1 cellular context compared by ENCODE assay signal in genomic region chr11:120211522-120212258, GRCh38.
TF ChIP-seq lines count a peak whose summit lies in the region.

No MANE protein-coding gene starts in this region.

TF ChIP-seq in HEK293, 187 proteins besides CTCF, POLR2A, EP300 and RAD21 (continued from another document):
- no peak for TF ChIP-seq ZBTB7A (tag by site-specific recombination; IDR thresholded peaks at IDR 0.05; ENCODE audit: low read depth)
- TF ChIP-seq ZNF777 (tag by site-specific recombination; IDR thresholded peaks at IDR 0.05; ENCODE audit: borderline replicate concordance) = 0 out of 2 replicates have a peak, but pooled peaks have one; percentile 53
- peak; percentile 35; the same call in 1 of the 2 replicates for TF ChIP-seq PATZ1 (tag by site-specific recombination; IDR thresholded peaks at IDR 0.05)
- TF ChIP-seq ATF2 (tag by site-specific recombination; IDR thresholded peaks at IDR 0.05; ENCODE audit: low read depth) = no peak
- TF ChIP-seq ZNF398 (tag by site-specific recombination; IDR thresholded peaks at IDR 0.05) = peak; percentile 33; the same call in 1 of the 2 replicates
- TF ChIP-seq PRDM1 (tag by site-specific recombination; IDR thresholded peaks at IDR 0.05) = peak; percentile 80
- peak; percentile 46 for TF ChIP-seq ZBTB20 (tag by site-specific recombination; IDR thresholded peaks at IDR 0.05)
